In genomic region chr19:13718733-13719132, GRCh38 we compare ENCODE assay signal across 8 cellular contexts. TPM values are rescaled to one million over a fixed set of nuclear protein-coding genes. Genes with fewer than 3 reads are reported as not detected.
A peak's percentile ranks its signal among the peaks of the same experiment; 100 is the strongest.
DNase-seq lines count a peak whose midpoint lies in the region; ATAC-seq and TF ChIP-seq lines count a peak whose summit lies in the region.

No MANE protein-coding gene starts in this region.

- CTCF ChIA-PET in BJ (lab: Yijun Ruan, JAX), result interaction anchor here (0.6 to 6.2 kb wide), 5 partner anchors 11 to 441 kb away, joined by 3 to 105 read pairs (median 4); no protein-coding TSS in a partner anchor

- no peaks in the 10 kb centered on the region for H3K9me3 ChIP-seq in gastrocnemius medialis

- H3K27me3 ChIP-seq in BJ (ENCODE audit: control insufficient read depth, insufficient read depth, low read length) (no peaks in the 10 kb centered on the region), gastrocnemius medialis (peaks cover 7 to 9% (median 7%) of the 10 kb centered on the region in 3 donors)

- H3K4me3 ChIP-seq in BJ (ENCODE audit: low read depth, low read length), result no peak overlapping the region
- no peak overlapping the region for H3K4me3 ChIP-seq in foreskin fibroblast (ENCODE audit: low read depth in 1 of 2, low read length in 2 of 2)
- H3K4me3 ChIP-seq in gastrocnemius medialis, result no peak overlapping the region

- TF ChIP-seq POLR2A in gastrocnemius medialis (IDR thresholded peaks at IDR 0.05), result no peak

- no peaks in the 10 kb centered on the region for H3K4me1 ChIP-seq in gastrocnemius medialis

- H3K9me3 Mint-ChIP-seq in activated T-helper 17 cell treated with anti-CD3 and anti-CD28 coated beads, Interleukin-2, amount 50 U/mL, for 72 hours, result peaks cover 3% of the 10 kb centered on the region
- H3K9me3 Mint-ChIP-seq in activated T-helper 2 cell treated with anti-CD3 and anti-CD28 coated beads, Interferon-gamma antibody, Interleukin-2, Interleukin-4, amounts not matched to agents 10 μg/mL and 5 μg/mL and 100 μg/mL, durations not matched to agents 14 hours and 24 hours and 36 hours, result peaks cover 6% of the 10 kb centered on the region

- peaks cover 4% of the 10 kb centered on the region for H3K27me3 Mint-ChIP-seq in activated T-helper 17 cell treated with anti-CD3 and anti-CD28 coated beads, Interleukin-2, amount 50 U/mL, for 72 hours
- H3K27me3 Mint-ChIP-seq in activated T-helper 2 cell treated with anti-CD3 and anti-CD28 coated beads, Interferon-gamma antibody, Interleukin-2, Interleukin-4, amounts not matched to agents 10 μg/mL and 5 μg/mL and 100 μg/mL, durations not matched to agents 14 hours and 24 hours and 36 hours (ENCODE audit: low read depth), result peaks cover 11% of the 10 kb centered on the region

- DNase-seq in BJ (ENCODE audit: low read depth) (no peak), NCI-H128 (lab: John Stamatoyannopoulos, UW; ENCODE audit: unreplicated experiment) (peak; percentile 74), SK-MEL-5 (ENCODE audit: low read depth, low spot score) (peak; percentile 90), foreskin fibroblast (peak; percentile 75 to 91), superior temporal gyrus (ENCODE audit: extremely low spot score) (peak; percentile 83), gastrocnemius medialis (no peak)
- no peak for DNase-seq in activated T-helper 2 cell treated with anti-CD3 and anti-CD28 coated beads, Interferon-gamma antibody, Interleukin-2, Interleukin-4, amounts not matched to agents 10 μg/mL and 5 μg/mL and 100 μg/mL, durations not matched to agents 14 hours and 24 hours and 36 hours (ENCODE audit: low spot score)

- TF ChIP-seq CTCF in BJ (IDR thresholded peaks at IDR 0.05; ENCODE audit: insufficient read depth, low read depth, low read length), result peak; percentile 51
- peak; percentile 36 for TF ChIP-seq CTCF in foreskin fibroblast (IDR thresholded peaks at IDR 0.05; ENCODE audit: low read depth, low read length)
- TF ChIP-seq CTCF in gastrocnemius medialis (IDR thresholded peaks at IDR 0.05 in 4 of 5, conservative IDR thresholded peaks at IDR 0.05 in 1 of 5), result no peak

- H3K36me3 Mint-ChIP-seq in activated T-helper 17 cell treated with anti-CD3 and anti-CD28 coated beads, Interleukin-2, amount 50 U/mL, for 72 hours (ENCODE audit: low read depth), result no peaks in the 10 kb centered on the region
- H3K36me3 Mint-ChIP-seq in activated T-helper 2 cell treated with anti-CD3 and anti-CD28 coated beads, Interferon-gamma antibody, Interleukin-2, Interleukin-4, amounts not matched to agents 10 μg/mL and 5 μg/mL and 100 μg/mL, durations not matched to agents 14 hours and 24 hours and 36 hours (ENCODE audit: low read depth), result no peaks in the 10 kb centered on the region

- POLR2A ChIA-PET in BJ (lab: Charles Lee), result no interaction called here

- in situ Hi-C loops in SK-MEL-5 (cut with HindIII; ENCODE audit: low pct_unique_long_range_greater_than_20kb, low sequenced_read_pairs), result no loop called here
- in situ Hi-C loops in gastrocnemius medialis (cut with MboI; ENCODE audit: low sequenced_read_pairs in 4 of 4), result no loop called here

- H3K36me3 ChIP-seq in BJ (ENCODE audit: control insufficient read depth, insufficient read depth, low read length) (no peaks in the 10 kb centered on the region), gastrocnemius medialis (no peaks in the 10 kb centered on the region)

- no peak for ATAC-seq in activated T-helper 17 cell treated with anti-CD3 and anti-CD28 coated beads, Interleukin-2, amount 50 U/mL, for 72 hours (replicated peaks)
- no peak for ATAC-seq in gastrocnemius medialis

- H3K27ac ChIP-seq in gastrocnemius medialis, result no peak overlapping the region

- H3K4me3 Mint-ChIP-seq in activated T-helper 17 cell treated with anti-CD3 and anti-CD28 coated beads, Interleukin-2, amount 50 U/mL, for 72 hours, result no peak overlapping the region
- no peak overlapping the region for H3K4me3 Mint-ChIP-seq in activated T-helper 2 cell treated with anti-CD3 and anti-CD28 coated beads, Interferon-gamma antibody, Interleukin-2, Interleukin-4, amounts not matched to agents 10 μg/mL and 5 μg/mL and 100 μg/mL, durations not matched to agents 14 hours and 24 hours and 36 hours (ENCODE audit: low read depth)

- H3K27ac Mint-ChIP-seq in activated T-helper 17 cell treated with anti-CD3 and anti-CD28 coated beads, Interleukin-2, amount 50 U/mL, for 72 hours, result no peak overlapping the region
- H3K27ac Mint-ChIP-seq in activated T-helper 2 cell treated with anti-CD3 and anti-CD28 coated beads, Interferon-gamma antibody, Interleukin-2, Interleukin-4, amounts not matched to agents 10 μg/mL and 5 μg/mL and 100 μg/mL, durations not matched to agents 14 hours and 24 hours and 36 hours, result no peak overlapping the region

- intact Hi-C loops in gastrocnemius medialis (cut with DNase I; ENCODE audit: low total_unique reads), result no loop called here
- intact Hi-C loops in activated T-helper 2 cell treated with anti-CD3 and anti-CD28 coated beads, Interferon-gamma antibody, Interleukin-2, Interleukin-4, amounts not matched to agents 10 μg/mL and 5 μg/mL and 100 μg/mL, durations not matched to agents 14 hours and 24 hours and 36 hours (cut with micrococcal nuclease), result no loop called here

- H3K4me1 Mint-ChIP-seq in activated T-helper 17 cell treated with anti-CD3 and anti-CD28 coated beads, Interleukin-2, amount 50 U/mL, for 72 hours, result no peaks in the 10 kb centered on the region
- H3K4me1 Mint-ChIP-seq in activated T-helper 2 cell treated with anti-CD3 and anti-CD28 coated beads, Interferon-gamma antibody, Interleukin-2, Interleukin-4, amounts not matched to agents 10 μg/mL and 5 μg/mL and 100 μg/mL, durations not matched to agents 14 hours and 24 hours and 36 hours (ENCODE audit: low read depth), result peaks cover 2% of the 10 kb centered on the region

RNA-seq across cellular contexts. Expression of gene MRI1, which starts 45.6 kb away (rescaled TPM):
- polyA plus RNA-seq in BJ (2011; rRNA removed), result 28.4 and 42.1 TPM in 2 replicates
- 17.5 and 26.0 TPM in 2 replicates for polyA minus RNA-seq in BJ (2011; rRNA and poly(A)+ RNA removed)
- 15.3 and 17.8 TPM in 2 replicates for total RNA-seq in SK-MEL-5 (2014; rRNA removed; shearing (Covaris generic))
- 16.1 and 22.5 TPM in 2 replicates for polyA plus RNA-seq in SK-MEL-5 (2015; cell fraction: cytosol; rRNA removed)
- 148 and 169 TPM in 2 replicates for polyA plus RNA-seq in SK-MEL-5 (2015; cell fraction: nucleus; rRNA removed)
- total RNA-seq in activated T-helper 17 cell treated with anti-CD3 and anti-CD28 coated beads, Interleukin-2, amount 50 U/mL, for 72 hours, result 10 to 100 TPM; 45.3 to 53.7 TPM
- total RNA-seq in gastrocnemius medialis, result 10 to 100 TPM; 21.1 to 26.1 (median 23.4) TPM
- 41.6 and 42.3 TPM in 2 replicates for total RNA-seq in activated T-helper 2 cell treated with anti-CD3 and anti-CD28 coated beads, Interferon-gamma antibody, Interleukin-2, Interleukin-4, amounts not matched to agents 10 μg/mL and 5 μg/mL and 100 μg/mL, durations not matched to agents 14 hours and 24 hours and 36 hours

RNA-seq across cellular contexts. Expression of gene C19orf53, which starts 55.5 kb away (rescaled TPM):
- 220 and 276 TPM in 2 replicates for polyA plus RNA-seq in BJ (2011; rRNA removed)
- polyA minus RNA-seq in BJ (2011; rRNA and poly(A)+ RNA removed), result 85.7 and 188 TPM in 2 replicates
- total RNA-seq in SK-MEL-5 (2014; rRNA removed; shearing (Covaris generic)), result 175 and 179 TPM in 2 replicates
- 102 and 165 TPM in 2 replicates for polyA plus RNA-seq in SK-MEL-5 (2015; cell fraction: cytosol; rRNA removed)
- polyA plus RNA-seq in SK-MEL-5 (2015; cell fraction: nucleus; rRNA removed), result 14.4 and 28.1 TPM in 2 replicates
- 100 to 1,000 TPM in 1 of 2 donors, 10 to 100 TPM in 1; 76.7 to 127 TPM for total RNA-seq in activated T-helper 17 cell treated with anti-CD3 and anti-CD28 coated beads, Interleukin-2, amount 50 U/mL, for 72 hours
- total RNA-seq in gastrocnemius medialis, result 100 to 1,000 TPM; 158 to 283 (median 222) TPM
- total RNA-seq in activated T-helper 2 cell treated with anti-CD3 and anti-CD28 coated beads, Interferon-gamma antibody, Interleukin-2, Interleukin-4, amounts not matched to agents 10 μg/mL and 5 μg/mL and 100 μg/mL, durations not matched to agents 14 hours and 24 hours and 36 hours, result 131 and 137 TPM in 2 replicates

Comparison
In these comparisons a context has a peak if more than half of its experiments do, and no peak if none do; other contexts are left out.
1. DNase-seq: peak in NCI-H128 (single experiment), SK-MEL-5 (single experiment), foreskin fibroblast (2 of 2) and superior temporal gyrus (single experiment); none in BJ (single experiment), gastrocnemius medialis (0 of 2) and activated T-helper 2 cell treated with anti-CD3 and anti-CD28 coated beads, Interferon-gamma antibody, Interleukin-2, Interleukin-4, amounts not matched to agents 10 μg/mL and 5 μg/mL and 100 μg/mL, durations not matched to agents 14 hours and 24 hours and 36 hours (single experiment).
2. CTCF ChIP-seq: peak in BJ (single experiment) and foreskin fibroblast (single experiment); none in gastrocnemius medialis (0 of 5).